In the genomic region with DNA sequence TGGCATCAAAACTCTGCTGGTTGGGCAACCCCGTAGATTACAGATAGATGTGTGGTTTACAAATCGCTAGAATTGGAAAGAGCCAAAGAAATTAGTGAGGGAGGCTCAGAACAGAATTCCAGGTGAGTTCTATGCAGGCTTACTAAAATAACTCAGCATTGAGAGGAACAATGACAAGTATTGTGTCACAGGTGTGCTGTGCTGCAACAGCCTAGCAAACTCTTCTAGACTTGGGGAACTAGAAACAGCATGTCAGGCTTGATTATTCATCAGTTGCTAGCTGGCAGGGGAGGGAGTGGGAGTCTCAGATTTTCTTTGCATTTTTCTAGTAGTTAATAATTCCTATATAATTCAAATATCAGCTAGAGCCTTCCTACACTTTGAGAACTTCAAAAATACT, we compare ENCODE assay signal across 23 cellular contexts. TPM values are rescaled to one million over a fixed set of nuclear protein-coding genes. Genes with fewer than 3 reads are reported as not detected.
"Had no signal": no experiment of that assay in that cellular context is flagged by ENCODE, and none has a peak within 500 bp of the region (broad histone marks: within the 10 kb centered on the region; RNA-seq: fewer than 3 reads in every experiment).

No MANE protein-coding gene starts in this region.

- H3K27me3 ChIP-seq: dorsolateral prefrontal cortex, neural progenitor cell, right atrium auricular region, thyroid gland, vagina had no signal

- H3K4me3 ChIP-seq: dorsolateral prefrontal cortex, esophagus squamous epithelium, neural progenitor cell, right atrium auricular region, smooth muscle cell, stomach, thyroid gland, vagina had no signal

- H3K27ac ChIP-seq: esophagus squamous epithelium, neural progenitor cell, parathyroid adenoma, right atrium auricular region, stomach, thyroid gland, vagina had no signal

- H3K36me3 ChIP-seq: esophagus squamous epithelium, neural progenitor cell, right atrium auricular region, stomach, thyroid gland, vagina had no signal

- FAIRE-seq: frontal cortex had no signal

- H3K4me1 ChIP-seq: esophagus squamous epithelium, parathyroid adenoma, right atrium auricular region, thyroid gland, vagina had no signal

- DNase-seq: dorsolateral prefrontal cortex; effector CD4-positive, alpha-beta T cell; esophagus squamous epithelium; immature natural killer cell; islet precursor cell; mesendoderm; midbrain; naive thymus-derived CD4-positive, alpha-beta T cell; stimulated activated CD4-positive, alpha-beta T cell treated with anti-CD3 and anti-CD28 coated beads, Interleukin-12 subunit alpha, Interleukin-12 subunit beta, amount 100 ng/mL, for 4 hours; stimulated activated CD4-positive, alpha-beta T cell treated with anti-CD3 and anti-CD28 coated beads, Interleukin-1b, Interleukin-23, amount 100 ng/mL, for 48 hours; stimulated activated CD4-positive, alpha-beta T cell treated with anti-CD3 and anti-CD28 coated beads, Interleukin-4, amount 100 ng/mL, for 1 hour; stimulated activated CD8-positive, alpha-beta memory T cell treated with anti-CD3 and anti-CD28 coated beads, Interleukin-4, amount 100 ng/mL, for 48 hours; stimulated activated naive CD4-positive, alpha-beta T cell treated with Interleukin-2 at 50 U/mL for 16 hours; stomach; thyroid gland had no signal

- H3K9me3 ChIP-seq: esophagus squamous epithelium, right atrium auricular region, stomach, thyroid gland, vagina had no signal

- ATAC-seq: naive thymus-derived CD4-positive, alpha-beta T cell; sciatic nerve had no signal

RNA-seq across cellular contexts. Expression of a gene that starts 26.3 kb away (rescaled TPM):
- total RNA-seq: lung microvascular endothelial cell had no signal
